In the genomic region with DNA sequence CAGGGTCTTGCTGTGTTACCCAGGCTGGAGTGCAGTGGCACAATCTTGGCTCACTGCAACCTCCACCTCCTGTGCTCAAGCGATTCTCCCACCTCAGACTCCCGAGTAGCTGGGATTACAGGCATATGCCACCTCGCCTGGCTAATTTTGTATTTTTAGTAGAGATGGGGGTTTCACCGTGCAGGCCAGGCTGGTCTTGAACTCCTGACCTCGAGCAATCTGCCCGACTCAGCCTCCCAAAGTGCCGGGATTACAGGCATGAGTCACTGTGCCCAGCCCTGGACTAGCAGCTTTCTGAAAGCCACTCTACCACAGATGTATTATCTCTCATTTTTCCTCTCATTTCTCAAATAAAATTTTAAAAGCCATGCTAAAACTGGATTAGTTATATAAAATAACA, we compare ENCODE assay signal across 12 cellular contexts. TPM values are rescaled to one million over a fixed set of nuclear protein-coding genes. Genes with fewer than 3 reads are reported as not detected.
"Had no signal": no experiment of that assay in that cellular context is flagged by ENCODE, and none has a peak within 500 bp of the region (broad histone marks: within the 10 kb centered on the region; RNA-seq: fewer than 3 reads in every experiment).

No MANE protein-coding gene starts in this region.

RNA-seq across cellular contexts. Expression of gene SH2D1B, which starts 6.6 kb away (rescaled TPM):
- total RNA-seq: activated CD4-positive, alpha-beta T cell treated with anti-CD3 and anti-CD28 coated beads, Interleukin-2, amount 10 ng/mL, durations not matched to agents 24 days and 14 days; activated CD8-positive, alpha-beta memory T cell treated with anti-CD3 and anti-CD28 coated beads for 36 hours; activated CD8-positive, alpha-beta T cell treated with anti-CD3 and anti-CD28 coated beads for 36 hours; activated naive CD8-positive, alpha-beta T cell treated with anti-CD3 and anti-CD28 coated beads for 36 hours; activated T-helper 17 cell treated with anti-CD3 and anti-CD28 coated beads, Interleukin-2, amount 50 U/mL, for 72 hours; OCI-LY7; SK-MEL-5 had no signal

RNA-seq across cellular contexts. Expression of gene C1orf226, which starts 37.1 kb away (rescaled TPM):
- total RNA-seq: activated CD4-positive, alpha-beta T cell treated with anti-CD3 and anti-CD28 coated beads, Interleukin-2, amount 10 ng/mL, durations not matched to agents 24 days and 14 days; activated T-helper 17 cell treated with anti-CD3 and anti-CD28 coated beads, Interleukin-2, amount 50 U/mL, for 72 hours; OCI-LY7; T-helper 17 cell had no signal

RNA-seq across cellular contexts. Expression of gene SPATA46, which starts 41.9 kb away (rescaled TPM):
- total RNA-seq: activated CD4-positive, alpha-beta T cell treated with anti-CD3 and anti-CD28 coated beads, Interleukin-2, amount 10 ng/mL, durations not matched to agents 24 days and 14 days; activated CD8-positive, alpha-beta memory T cell treated with anti-CD3 and anti-CD28 coated beads for 36 hours; activated CD8-positive, alpha-beta T cell treated with anti-CD3 and anti-CD28 coated beads for 36 hours; activated naive CD8-positive, alpha-beta T cell treated with anti-CD3 and anti-CD28 coated beads for 36 hours; activated T-cell treated with anti-CD3 and anti-CD28 coated beads, Interleukin-2, amount 50 U/mL, for 72 hours; activated T-helper 17 cell treated with anti-CD3 and anti-CD28 coated beads, Interleukin-2, amount 50 U/mL, for 72 hours; aorta; OCI-LY7; Right ventricle myocardium inferior; T-cell; T-helper 17 cell had no signal
